In the genomic region with DNA sequence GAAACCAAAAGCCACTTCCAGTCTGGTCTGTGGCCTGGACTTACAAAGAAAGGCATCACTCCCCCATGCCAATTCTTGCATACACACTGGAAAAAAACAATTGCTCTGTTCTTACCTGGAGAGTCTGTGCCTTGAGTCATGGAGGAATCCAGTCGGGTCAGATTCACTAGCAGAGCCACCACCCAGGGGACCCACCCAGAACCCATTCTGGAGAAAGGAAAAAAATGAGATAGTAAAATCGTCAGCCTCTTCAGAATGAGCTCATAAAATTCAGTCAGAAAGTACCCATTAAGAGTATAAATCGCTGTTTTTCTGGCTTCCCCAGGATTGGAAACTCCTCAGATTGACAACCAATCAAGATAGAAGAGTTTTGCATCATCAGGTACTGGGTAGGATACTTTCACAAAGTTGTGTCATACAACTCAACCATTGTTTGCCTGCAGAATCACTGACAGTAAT, we compare ENCODE assay signal across 8 cellular contexts. TPM values are rescaled to one million over a fixed set of nuclear protein-coding genes. Genes with fewer than 3 reads are reported as not detected.
DNase-seq lines count a peak whose midpoint lies in the region; ATAC-seq and TF ChIP-seq lines count a peak whose summit lies in the region.

A gene (minus strand): TSS at position 257 of the 459 bp plus-strand sequence. CDS start 51 bp downstream, at position 206.

- no peaks in the 10 kb centered on the region for H3K4me1 ChIP-seq in uterus

- TF ChIP-seq CTCF in uterus (IDR thresholded peaks at IDR 0.05) = no peak

- no peak within 1 kb of the TSS for H3K27ac ChIP-seq in uterus
- no peak within 1 kb of the TSS for H3K27ac ChIP-seq in caudate nucleus (ENCODE audit: low read depth, low read length)

- TF ChIP-seq POLR2A in uterus (IDR thresholded peaks at IDR 0.05) = no peak

- H3K36me3 ChIP-seq in uterus = no peaks in the 10 kb centered on the region

- intact Hi-C loops in uterus (cut with DNase I; ENCODE audit: low total_unique reads) = no loop called here

- ATAC-seq in GM21367 (IDR thresholded peaks at IDR 0.05; ENCODE audit: unreplicated experiment) = peak; percentile 46
- ATAC-seq in HG03139 (IDR thresholded peaks at IDR 0.05; ENCODE audit: unreplicated experiment) = no peak

- H3K4me3 ChIP-seq in uterus = no peak within 1 kb of the TSS

- H3K27me3 ChIP-seq in uterus = no peaks in the 10 kb centered on the region

- H3K9me3 ChIP-seq in uterus = no peaks in the 10 kb centered on the region

- in situ Hi-C loops in SK-MEL-5 (cut with HindIII; ENCODE audit: low pct_unique_long_range_greater_than_20kb, low sequenced_read_pairs) = no loop called here

- DNase-seq in AG20443 (ENCODE audit: low spot score) (peak; percentile 23), SK-MEL-5 (ENCODE audit: low read depth, low spot score) (peak; percentile 82), iPS-NIHi11 (ENCODE audit: low spot score) (peak; percentile 48), ureter (ENCODE audit: low spot score) (no peak), uterus (no peak), caudate nucleus (lab: John Stamatoyannopoulos, UW) (no peak)

RNA-seq across cellular contexts. Expression of the gene that starts here (rescaled TPM):
- total RNA-seq in SK-MEL-5 (2014; rRNA removed; shearing (Covaris generic)) = not detected in 2 replicates
- 0.10 TPM in 1 of 2 replicates, not detected in the other for polyA plus RNA-seq in SK-MEL-5 (2015; cell fraction: cytosol; rRNA removed)
- polyA plus RNA-seq in SK-MEL-5 (2015; cell fraction: nucleus; rRNA removed) = 0.60 TPM in 1 of 2 replicates, not detected in the other
- 1.9 TPM for total RNA-seq in ureter
- under 1 TPM in 2 of 4 donors, not detected in 2; 0.28 to 0.82 TPM for total RNA-seq in uterus

Comparison
In these comparisons a context has a peak if more than half of its experiments do, and no peak if none do; other contexts are left out.
1. Peak in DNase-seq in SK-MEL-5; RNA of the gene not detected or under 1 TPM.
2. DNase-seq: peak in AG20443 (single experiment) and iPS-NIHi11 (single experiment); none in ureter (single experiment), uterus (0 of 2) and caudate nucleus (0 of 61).